ENCODE assay signal across 9 cellular contexts in the genomic region with DNA sequence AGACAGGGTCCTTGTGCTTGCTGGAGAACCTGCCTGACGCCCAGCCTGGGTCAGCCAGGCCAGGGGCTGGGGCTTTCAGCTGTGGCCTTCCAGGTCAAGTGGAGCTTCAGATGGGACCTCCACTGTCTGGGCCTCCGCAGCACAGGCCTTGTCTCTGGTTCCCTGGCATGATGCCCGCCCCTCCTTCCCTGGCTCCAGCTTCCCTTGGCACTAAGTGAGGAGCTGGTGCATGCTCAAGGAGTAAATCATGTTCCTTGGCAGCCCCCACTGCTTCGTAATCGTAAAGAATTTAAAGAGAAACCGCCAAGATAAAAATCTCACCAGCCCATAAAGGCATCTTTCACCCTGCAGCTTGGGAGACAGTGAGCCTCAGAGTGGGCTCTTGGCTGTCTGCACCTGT. TPM values are rescaled to one million over a fixed set of nuclear protein-coding genes. Genes with fewer than 3 reads are reported as not detected.
DNase-seq lines count a peak whose midpoint lies in the region; TF ChIP-seq lines count a peak whose summit lies in the region.
"Had no signal": no experiment of that assay in that cellular context is flagged by ENCODE, and none has a peak within 500 bp of the region (broad histone marks: within the 10 kb centered on the region; RNA-seq: fewer than 3 reads in every experiment).

No MANE protein-coding gene starts in this region.

- H3K9me3 ChIP-seq in ascending aorta (no peaks in the 10 kb centered on the region), spleen (no peaks in the 10 kb centered on the region), Karpas-422 (ENCODE audit: low read length) (no peaks in the 10 kb centered on the region)

- peaks cover 30 to 85% of the 10 kb centered on the region in 2 donors for H3K4me1 ChIP-seq in ascending aorta
- peaks cover 25 to 100% (median 80%) of the 10 kb centered on the region in 6 donors for H3K4me1 ChIP-seq in spleen
- H3K4me1 ChIP-seq in Karpas-422 (ENCODE audit: low read length) = no peaks in the 10 kb centered on the region

- no peak overlapping the region for H2AFZ ChIP-seq in Karpas-422 (ENCODE audit: low read length)

- TF ChIP-seq CTCF in ascending aorta (IDR thresholded peaks at IDR 0.05) = no peak
- no peak for TF ChIP-seq CTCF in spleen (IDR thresholded peaks at IDR 0.05 in 8 of 11, conservative IDR thresholded peaks at IDR 0.05 in 3 of 11)

- H3K27ac ChIP-seq in ascending aorta = peak overlapping the region; percentile 88 to 94
- H3K27ac ChIP-seq in spleen = peak overlapping the region in 6 of 8 donors; percentile 47 to 82 (median 76)
- H3K27ac ChIP-seq in Karpas-422 (ENCODE audit: low read length) = no peak overlapping the region

- H3K27me3 ChIP-seq in ascending aorta = no peaks in the 10 kb centered on the region
- no peaks in the 10 kb centered on the region for H3K27me3 ChIP-seq in spleen (replicated peaks in 1 of 7)
- no peaks in the 10 kb centered on the region for H3K27me3 ChIP-seq in Karpas-422 (ENCODE audit: low read length)

- H3K79me2 ChIP-seq in Karpas-422 (ENCODE audit: low read length) = no peaks in the 10 kb centered on the region

- WGBS in spleen, 5 donors = 44 to 69% (median 51%) methylated on average over 6 of the region's 6 CpGs

- peak; percentile 80 for DNase-seq in GM04503 (ENCODE audit: low read depth)
- peak; percentile 69 to 96 for DNase-seq in ascending aorta (ENCODE audit: low spot score in 2 of 2)
- DNase-seq in iris pigment epithelial cell (ENCODE audit: low read depth) = peak; percentile 77
- no peak for DNase-seq in spleen
- no peak for DNase-seq in HuH-7.5 (ENCODE audit: low spot score)
- no peak for DNase-seq in CD1c-positive myeloid dendritic cell (ENCODE audit: extremely low spot score)
- DNase-seq in Karpas-422 = no peak
- DNase-seq in GDM1 (lab: John Stamatoyannopoulos, UW) = no peak
- DNase-seq: activated CD4-positive, alpha-beta memory T cell treated with anti-CD3 and anti-CD28 coated beads for 36 hours had no signal

- no peak for TF ChIP-seq POLR2A in spleen (IDR thresholded peaks at IDR 0.05)

- no peaks in the 10 kb centered on the region for H3K9me2 ChIP-seq in Karpas-422 (replicated peaks; ENCODE audit: insufficient read depth, low read length)

- H3K9ac ChIP-seq in Karpas-422 (ENCODE audit: low read length) = no peak overlapping the region

- no peaks in the 10 kb centered on the region for H3K36me3 ChIP-seq in ascending aorta
- no peaks in the 10 kb centered on the region for H3K36me3 ChIP-seq in spleen
- no peaks in the 10 kb centered on the region for H3K36me3 ChIP-seq in Karpas-422 (ENCODE audit: insufficient read depth, low read length)

- H4K20me1 ChIP-seq in Karpas-422 (ENCODE audit: insufficient read depth, low read depth, low read length) = no peaks in the 10 kb centered on the region

- intact Hi-C loops in ascending aorta (cut with DNase I) = loop anchor here (5.0 kb wide), 1 partner anchor 662 kb away; no protein-coding TSS in a partner anchor
- intact Hi-C loops in spleen (cut with DNase I; ENCODE audit: low total_unique reads) = no loop called here

- H3K4me2 ChIP-seq in Karpas-422 (ENCODE audit: low read depth, low read length, poor library complexity, severe bottlenecking) = no peak overlapping the region

- H3K4me3 ChIP-seq in ascending aorta = peak overlapping the region in 1 of 2 donors; percentile 43
- no peak overlapping the region for H3K4me3 ChIP-seq in spleen
- H3K4me3 ChIP-seq in Karpas-422 (ENCODE audit: low read length) = no peak overlapping the region

RNA-seq across cellular contexts. Expression of gene SEMA3F, which starts 8.9 kb away (rescaled TPM):
- total RNA-seq in ascending aorta (75.0 TPM), spleen (100 to 1,000 TPM in 3 of 7 donors, 10 to 100 TPM in 4; 56.1 to 205 (median 98.8) TPM)
- polyA plus RNA-seq in spleen = 10 to 100 TPM; 16.9 to 34.2 (median 31.7) TPM
- total RNA-seq in Karpas-422 (2014; rRNA removed; shearing (Covaris generic); ENCODE audit: low replicate concordance) = not detected in 2 replicates

RNA-seq across cellular contexts. Expression of gene GNAT1, which starts 27.4 kb away (rescaled TPM):
- total RNA-seq in ascending aorta (4.7 TPM), spleen (under 1 TPM in 2 of 7 donors, not detected in 5; 0.18 to 0.44 TPM)
- polyA plus RNA-seq in spleen = under 1 TPM in 1 of 3 donors, not detected in 2; 0.05 TPM
- total RNA-seq in Karpas-422 (2014; rRNA removed; shearing (Covaris generic); ENCODE audit: low replicate concordance) = not detected in 2 replicates
- total RNA-seq: activated CD4-positive, alpha-beta memory T cell treated with anti-CD3 and anti-CD28 coated beads for 36 hours had no signal

RNA-seq across cellular contexts. Expression of gene SLC38A3, which starts 41.0 kb away (rescaled TPM):
- not detected for total RNA-seq in ascending aorta
- total RNA-seq in spleen = not detected
- polyA plus RNA-seq in spleen = under 1 TPM in 2 of 3 donors, not detected in 1; 0.02 to 0.07 TPM
- total RNA-seq in Karpas-422 (2014; rRNA removed; shearing (Covaris generic); ENCODE audit: low replicate concordance) = not detected in 2 replicates
- total RNA-seq: activated CD4-positive, alpha-beta memory T cell treated with anti-CD3 and anti-CD28 coated beads for 36 hours had no signal

Comparison
In these comparisons a context has a peak if more than half of its experiments do, and no peak if none do; other contexts are left out.
1. DNase-seq: peak in GM04503 (single experiment), ascending aorta (2 of 2) and iris pigment epithelial cell (single experiment); none in spleen (single experiment), HuH-7.5 (single experiment), CD1c-positive myeloid dendritic cell (single experiment), Karpas-422 (single experiment) and GDM1 (single experiment).
2. RNA of gene SEMA3F, which starts 8.9 kb away (total RNA-seq): 56.1 to 205 TPM in spleen and 75.0 TPM in ascending aorta (single experiment); not detected in Karpas-422; every median in the first group is over 10 times any median in the second.